Comparison of ENCODE assay signal across 13 cellular contexts in the genomic region with DNA sequence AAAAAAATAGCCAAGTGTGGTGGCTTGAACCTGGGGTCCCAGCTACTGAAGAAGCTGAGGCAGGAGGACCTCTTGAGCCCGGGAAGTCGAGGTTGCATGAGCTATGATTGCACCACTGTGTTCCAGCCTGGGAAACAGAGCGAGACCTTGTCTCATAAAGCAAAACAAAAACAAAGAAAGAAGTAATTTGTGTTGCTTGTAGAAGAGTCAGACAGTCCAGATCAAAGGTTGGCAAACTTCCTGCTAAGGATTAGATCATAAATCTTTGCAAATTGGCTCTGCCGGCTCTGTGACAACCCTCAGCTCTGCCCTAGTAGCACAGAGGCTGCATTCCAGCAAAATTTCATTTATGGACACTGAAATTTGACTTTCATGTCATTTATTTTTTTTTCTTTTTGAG. TPM values are rescaled to one million over a fixed set of nuclear protein-coding genes. Genes with fewer than 3 reads are reported as not detected.
DNase-seq lines count a peak whose midpoint lies in the region; ATAC-seq, FAIRE-seq and TF ChIP-seq lines count a peak whose summit lies in the region.
"Had no signal": no experiment of that assay in that cellular context is flagged by ENCODE, and none has a peak within 500 bp of the region (broad histone marks: within the 10 kb centered on the region; RNA-seq: fewer than 3 reads in every experiment).

No MANE protein-coding gene starts in this region.

- peak overlapping the region; percentile 31 to 71 for H3K4me3 Mint-ChIP-seq in CD14-positive monocyte
- H3K4me3 Mint-ChIP-seq: activated naive CD8-positive, alpha-beta T cell treated with anti-CD3 and anti-CD28 coated beads, Interleukin-2, amount 10 ng/mL, durations not matched to agents 7 days and 5 days; endodermal cell; immature natural killer cell had no signal

- H3K27ac Mint-ChIP-seq in CD14-positive monocyte: peak overlapping the region; percentile 79 to 94 (median 86)
- H3K27ac Mint-ChIP-seq: activated naive CD8-positive, alpha-beta T cell treated with anti-CD3 and anti-CD28 coated beads, Interleukin-2, amount 10 ng/mL, durations not matched to agents 7 days and 5 days; endodermal cell had no signal

- H3K9me3 Mint-ChIP-seq in CD14-positive monocyte: no peaks in the 10 kb centered on the region
- H3K9me3 Mint-ChIP-seq: activated naive CD8-positive, alpha-beta T cell treated with anti-CD3 and anti-CD28 coated beads, Interleukin-2, amount 10 ng/mL, durations not matched to agents 7 days and 5 days; endodermal cell; immature natural killer cell had no signal

- DNase-seq in CD14-positive monocyte (ENCODE audit: low spot score): no peak
- peak; percentile 32 for DNase-seq in NCI-H82 treated with DMSO at 0.1 percent for 48 hours (lab: John Stamatoyannopoulos, UW; ENCODE audit: unreplicated experiment)
- peak; percentile 62 for DNase-seq in midbrain (lab: John Stamatoyannopoulos, UW)
- DNase-seq in stimulated activated CD8-positive, alpha-beta memory T cell treated with anti-CD3 and anti-CD28 coated beads, Interleukin-4, amount 100 ng/mL, for 48 hours: no peak
- DNase-seq in DMS153 treated with DMSO at 0.1 percent for 48 hours (lab: John Stamatoyannopoulos, UW; ENCODE audit: unreplicated experiment): no peak
- DNase-seq in SIG-M5 (lab: John Stamatoyannopoulos, UW): no peak
- DNase-seq: activated naive CD8-positive, alpha-beta T cell treated with anti-CD3 and anti-CD28 coated beads, Interleukin-2, amount 10 ng/mL, durations not matched to agents 7 days and 5 days; endodermal cell; H7; immature natural killer cell; NCI-H446 had no signal

- no peak for TF ChIP-seq CTCF in CD14-positive monocyte (IDR thresholded peaks at IDR 0.05)

- ATAC-seq in HG02610 (IDR thresholded peaks at IDR 0.05; ENCODE audit: unreplicated experiment): no peak

- peaks cover 53 to 78% of the 10 kb centered on the region in 2 donors for H3K36me3 Mint-ChIP-seq in CD14-positive monocyte

- H3K4me1 Mint-ChIP-seq in CD14-positive monocyte: peaks cover 16% of the 10 kb centered on the region
- H3K4me1 Mint-ChIP-seq: endodermal cell had no signal

- H3K27me3 Mint-ChIP-seq in CD14-positive monocyte (ENCODE audit: low read depth in 3 of 3): peaks cover 0 to 3% (median 0%) of the 10 kb centered on the region in 3 donors
- H3K27me3 Mint-ChIP-seq: activated naive CD8-positive, alpha-beta T cell treated with anti-CD3 and anti-CD28 coated beads, Interleukin-2, amount 10 ng/mL, durations not matched to agents 7 days and 5 days had no signal

- peak; percentile 76 for FAIRE-seq in endometrium (lab: Jason Lieb, UNC)

- intact Hi-C loops in CD14-positive monocyte (cut with micrococcal nuclease): no loop called here

RNA-seq across cellular contexts. Expression of a gene that starts 19.0 kb away (rescaled TPM):
- 10 to 100 TPM; 26.3 to 30.3 TPM for polyA plus RNA-seq in CD14-positive monocyte

RNA-seq across cellular contexts. Expression of a gene that starts 26.7 kb away (rescaled TPM):
- 10 to 100 TPM; 44.5 to 53.1 TPM for polyA plus RNA-seq in CD14-positive monocyte

RNA-seq across cellular contexts. Expression of a gene that starts 35.0 kb away (rescaled TPM):
- 10 to 100 TPM; 31.7 to 74.0 TPM for polyA plus RNA-seq in CD14-positive monocyte

RNA-seq across cellular contexts. Expression of a gene that starts 58.1 kb away (rescaled TPM):
- 10 to 100 TPM; 45.9 to 56.4 TPM for polyA plus RNA-seq in CD14-positive monocyte

Comparison
In these comparisons a context has a peak if more than half of its experiments do, and no peak if none do; other contexts are left out.
1. DNase-seq: peak in NCI-H82 treated with DMSO at 0.1 percent for 48 hours (single experiment) and midbrain (single experiment); none in CD14-positive monocyte (single experiment), stimulated activated CD8-positive, alpha-beta memory T cell treated with anti-CD3 and anti-CD28 coated beads, Interleukin-4, amount 100 ng/mL, for 48 hours (single experiment), DMS153 treated with DMSO at 0.1 percent for 48 hours (single experiment) and SIG-M5 (single experiment).